10 cellular contexts compared by ENCODE assay signal in genomic region chr15:66253296-66253642, GRCh38. TPM values are rescaled to one million over a fixed set of nuclear protein-coding genes. Genes with fewer than 3 reads are reported as not detected.
DNase-seq lines count a peak whose midpoint lies in the region; ATAC-seq and TF ChIP-seq lines count a peak whose summit lies in the region.
"Had no signal": no experiment of that assay in that cellular context is flagged by ENCODE, and none has a peak within 500 bp of the region (broad histone marks: within the 10 kb centered on the region; RNA-seq: fewer than 3 reads in every experiment).

No MANE protein-coding gene starts in this region.

- H3K18ac ChIP-seq in IMR-90 (ENCODE audit: low read depth, low read length), result no peak overlapping the region

- in situ Hi-C loops in IMR-90 (cut with MboI; ENCODE audit: low sequenced_read_pairs), result no loop called here

- dilution Hi-C loops in IMR-90 (cut with HindIII; ENCODE audit: low sequenced_read_pairs, unreplicated experiment), result no loop called here

- no peak for TF ChIP-seq RAD21 in IMR-90 (IDR thresholded peaks at IDR 0.05; ENCODE audit: low read length)

- ATAC-seq in IMR-90 (ENCODE audit: low read depth), result no peak

- CTCF ChIA-PET in IMR-90 (lab: Yijun Ruan, JAX), result no interaction called here

- H3K36me3 ChIP-seq in IMR-90 (ENCODE audit: control insufficient read depth, insufficient read depth, low read length) (no peaks in the 10 kb centered on the region), ectodermal cell (ENCODE audit: control insufficient read depth, insufficient read depth, low read length) (no peaks in the 10 kb centered on the region), neural progenitor cell (no peaks in the 10 kb centered on the region)

- POLR2A ChIA-PET in IMR-90 (lab: Charles Lee; ENCODE audit: unreplicated experiment), result no interaction called here

- H4K91ac ChIP-seq in IMR-90 (ENCODE audit: insufficient read depth, low read depth, low read length), result no peak overlapping the region

- H3K4me1 ChIP-seq in IMR-90 (ENCODE audit: control insufficient read depth, insufficient read depth, low read length) (peaks cover 6% of the 10 kb centered on the region; the same call in 1 of the 2 replicates), ectodermal cell (ENCODE audit: control insufficient read depth, insufficient read depth, low read length) (peaks cover 14% of the 10 kb centered on the region), neural progenitor cell (peaks cover 17% of the 10 kb centered on the region)

- no peak overlapping the region for H2BK5ac ChIP-seq in IMR-90 (ENCODE audit: low read depth, low read length, poor library complexity, severe bottlenecking)

- H3K9me3 ChIP-seq in IMR-90 (ENCODE audit: control insufficient read depth, insufficient read depth, low read length), result no peaks in the 10 kb centered on the region
- H3K9me3 ChIP-seq in ectodermal cell (ENCODE audit: control insufficient read depth, low read length), result no peaks in the 10 kb centered on the region
- no peaks in the 10 kb centered on the region for H3K9me3 ChIP-seq in neural progenitor cell (ENCODE audit: low read depth)

- H2BK120ac ChIP-seq in IMR-90 (ENCODE audit: low read depth, low read length), result no peak overlapping the region

- H2BK20ac ChIP-seq in IMR-90 (ENCODE audit: low read depth, low read length), result no peak overlapping the region

- TF ChIP-seq CTCF in AG09309 (IDR thresholded peaks at IDR 0.05; ENCODE audit: control insufficient read depth, insufficient read depth, low read depth, low read length, missing control alignments), result no peak
- TF ChIP-seq CTCF in IMR-90 (conservative IDR thresholded peaks at IDR 0.05; ENCODE audit: low read depth, low read length), result no peak
- TF ChIP-seq CTCF in neural progenitor cell (IDR thresholded peaks at IDR 0.05), result no peak

- H2BK15ac ChIP-seq in IMR-90 (ENCODE audit: low read depth, low read length), result no peak overlapping the region

- peaks cover 43% of the 10 kb centered on the region for H3K27me3 Mint-ChIP-seq in neural progenitor cell (ENCODE audit: insufficient read depth, low read depth)

- H4K20me1 ChIP-seq in IMR-90 (ENCODE audit: insufficient read depth, low read length) (no peaks in the 10 kb centered on the region), neural progenitor cell (ENCODE audit: low read depth) (peaks cover 16% of the 10 kb centered on the region)

- no peak overlapping the region for H3K14ac ChIP-seq in IMR-90 (replicated peaks; ENCODE audit: low read depth, low read length)

- no peak overlapping the region for H2AK9ac ChIP-seq in IMR-90 (replicated peaks; ENCODE audit: low read depth, low read length, poor library complexity)

- no peak overlapping the region for H3K56ac ChIP-seq in IMR-90 (ENCODE audit: extremely low read depth, insufficient read depth, low read length)

- no peaks in the 10 kb centered on the region for H3K9me1 ChIP-seq in IMR-90 (ENCODE audit: insufficient read depth, low read length)

- TF ChIP-seq POLR2A in IMR-90 (IDR thresholded peaks at IDR 0.05; ENCODE audit: low read depth, low read length), result no peak

- H3K27ac Mint-ChIP-seq in neural progenitor cell, result no peak overlapping the region
- H3K27ac Mint-ChIP-seq: activated naive CD4-positive, alpha-beta T cell treated with anti-CD3 and anti-CD28 coated beads, Interleukin-2, amount 10 ng/mL, durations not matched to agents 7 days and 5 days had no signal

- no peak overlapping the region for H3K4me3 Mint-ChIP-seq in neural progenitor cell

- H4K8ac ChIP-seq in IMR-90 (ENCODE audit: low read depth in 2 of 2, low read length in 2 of 2), result no peak overlapping the region

- no peak overlapping the region for H3K4ac ChIP-seq in IMR-90 (ENCODE audit: low read depth, low read length)

- H3K27me3 ChIP-seq in IMR-90 (ENCODE audit: control insufficient read depth, insufficient read depth, low read length) (peaks cover 89% of the 10 kb centered on the region), ectodermal cell (ENCODE audit: control insufficient read depth, insufficient read depth, low read length, poor library complexity, severe bottlenecking) (peaks cover 82% of the 10 kb centered on the region), neural progenitor cell (peaks cover 100% of the 10 kb centered on the region)

- H3K36me3 Mint-ChIP-seq in neural progenitor cell, result no peaks in the 10 kb centered on the region
- H3K36me3 Mint-ChIP-seq: activated naive CD4-positive, alpha-beta T cell treated with anti-CD3 and anti-CD28 coated beads, Interleukin-2, amount 10 ng/mL, durations not matched to agents 7 days and 5 days had no signal

- H2AK5ac ChIP-seq in IMR-90 (ENCODE audit: low read depth, low read length), result no peak overlapping the region

- H2AFZ ChIP-seq in IMR-90 (replicated peaks; ENCODE audit: low read length, poor library complexity), result peak overlapping the region; percentile 82
- H2AFZ ChIP-seq in neural progenitor cell (replicated peaks), result peak overlapping the region; percentile 93

- no peak overlapping the region for H4K5ac ChIP-seq in IMR-90 (ENCODE audit: low read depth, low read length)

- WGBS in IMR-90 (ENCODE audit: extremely low coverage in 2 of 2, insufficient read length in 1 of 2), 2 experiments, result 2% methylated on average over 9 of the region's 39 CpGs; no CpG with 5 or more reads in 1 of the 2 experiments
- 0% methylated on average over 39 of the region's 39 CpGs for WGBS in ectodermal cell, 2 experiments

- no peaks in the 10 kb centered on the region for H3K79me2 ChIP-seq in neural progenitor cell (ENCODE audit: low read depth)

- H3K4me2 ChIP-seq in IMR-90 (ENCODE audit: low read depth, low read length) (peak overlapping the region; percentile 98), neural progenitor cell (peak overlapping the region; percentile 100)

- H3K9ac ChIP-seq in IMR-90 (ENCODE audit: low read depth, low read length) (no peak overlapping the region), neural progenitor cell (no peak overlapping the region)

- peaks cover 33% of the 10 kb centered on the region for H3K4me1 Mint-ChIP-seq in neural progenitor cell

- intact Hi-C loops in IMR-90 (cut with micrococcal nuclease), result loop anchor here (5.0 kb wide), 1 partner anchor 244 kb away; the partner anchor contains the start of gene SNAPC5

- H3K4me3 ChIP-seq in AG09309 (ENCODE audit: control insufficient read depth, low read depth, low read length), result peak overlapping the region; percentile 47
- H3K4me3 ChIP-seq in IMR-90 (ENCODE audit: insufficient read depth, low read depth, low read length), result peak overlapping the region; percentile 43
- H3K4me3 ChIP-seq in ectodermal cell (ENCODE audit: insufficient read depth, low read depth, low read length), result peak overlapping the region; percentile 44
- peak overlapping the region; percentile 75 for H3K4me3 ChIP-seq in neural progenitor cell

- DNase-seq in AG09309 (ENCODE audit: low read depth), result no peak
- no peak for DNase-seq in IMR-90
- DNase-seq in neural progenitor cell (ENCODE audit: low spot score), result no peak
- no peak for DNase-seq in activated CD8-positive, alpha-beta memory T cell treated with anti-CD3 and anti-CD28 coated beads for 24 hours
- DNase-seq in NCI-H446 treated with DMSO at 0.1 percent for 48 hours (lab: John Stamatoyannopoulos, UW), result no peak
- DNase-seq in islet precursor cell, result no peak
- DNase-seq in NCI-H2196 (lab: John Stamatoyannopoulos, UW; ENCODE audit: unreplicated experiment), result no peak

- H3K23ac ChIP-seq in IMR-90 (ENCODE audit: low read depth, low read length), result no peak overlapping the region

- no peaks in the 10 kb centered on the region for H3K79me1 ChIP-seq in IMR-90 (ENCODE audit: low read depth in 1 of 2, low read length in 2 of 2)

- H3F3A ChIP-seq in neural progenitor cell (ENCODE audit: low read depth), result peaks cover 17% of the 10 kb centered on the region

- H3K27ac ChIP-seq in IMR-90 (ENCODE audit: insufficient read depth, low read length) (no peak overlapping the region), ectodermal cell (ENCODE audit: insufficient read depth, low read depth, low read length, poor library complexity, severe bottlenecking) (no peak overlapping the region), neural progenitor cell (no peak overlapping the region)

- BruUV-seq in IMR-90 (replicated peaks; lab: Mats Ljungman, UMichigan), result no TSS peak

- no peaks in the 10 kb centered on the region for H3K9me3 Mint-ChIP-seq in neural progenitor cell
- H3K9me3 Mint-ChIP-seq: activated naive CD4-positive, alpha-beta T cell treated with anti-CD3 and anti-CD28 coated beads, Interleukin-2, amount 10 ng/mL, durations not matched to agents 7 days and 5 days had no signal

TF ChIP-seq in IMR-90, 13 proteins besides CTCF, POLR2A, EP300 and RAD21:
- TF ChIP-seq CHD1 (IDR thresholded peaks at IDR 0.05; ENCODE audit: low read depth, low read length) (no peak), RFX5 (IDR thresholded peaks at IDR 0.05; ENCODE audit: low read depth, low read length) (no peak)

RNA-seq across cellular contexts. Expression of gene MEGF11, which starts 0.3 kb away (rescaled TPM):
- not detected in 2 replicates for total RNA-seq in IMR-90 (2012; rRNA removed)
- not detected in 2 replicates for polyA plus RNA-seq in IMR-90 (2012; rRNA removed)
- not detected in 2 replicates for polyA plus RNA-seq in IMR-90 (2012; cell fraction: cytosol; rRNA removed)
- polyA plus RNA-seq in IMR-90 (2012; cell fraction: nucleus; rRNA removed; ENCODE audit: low replicate concordance), result not detected in 2 replicates
- polyA plus RNA-seq in ectodermal cell (2013, experiment 1 of 4), result 0.91 TPM
- 0.92 TPM for polyA plus RNA-seq in ectodermal cell (2013, experiment 2 of 4)
- 0.75 TPM for polyA plus RNA-seq in ectodermal cell (2013, experiment 3 of 4)
- 0.97 TPM for polyA plus RNA-seq in ectodermal cell (2013, experiment 4 of 4)
- total RNA-seq in neural progenitor cell (ENCODE audit: low replicate concordance), result 0.06 and 1.5 TPM in 2 replicates
- total RNA-seq: LHCN-M2 had no signal

RNA-seq across cellular contexts. Expression of gene DIS3L, which starts 40.1 kb away (rescaled TPM):
- total RNA-seq in IMR-90 (2012; rRNA removed), result 12.2 and 14.5 TPM in 2 replicates
- 4.2 and 5.1 TPM in 2 replicates for polyA plus RNA-seq in IMR-90 (2012; rRNA removed)
- polyA plus RNA-seq in IMR-90 (2012; cell fraction: cytosol; rRNA removed), result 1.8 and 2.1 TPM in 2 replicates
- 1.5 and 6.1 TPM in 2 replicates for polyA plus RNA-seq in IMR-90 (2012; cell fraction: nucleus; rRNA removed; ENCODE audit: low replicate concordance)
- 14.5 TPM for polyA plus RNA-seq in ectodermal cell (2013, experiment 1 of 4)
- 13.0 TPM for polyA plus RNA-seq in ectodermal cell (2013, experiment 2 of 4)
- 10.5 TPM for polyA plus RNA-seq in ectodermal cell (2013, experiment 3 of 4)
- 11.5 TPM for polyA plus RNA-seq in ectodermal cell (2013, experiment 4 of 4)
- 37.4 and 53.8 TPM in 2 replicates for total RNA-seq in neural progenitor cell (ENCODE audit: low replicate concordance)
